Comparison of ENCODE assay signal across 16 cellular contexts in genomic region chr14:58898655-58899316, GRCh38.
DNase-seq lines count a peak whose midpoint lies in the region; ATAC-seq and TF ChIP-seq lines count a peak whose summit lies in the region.
"Had no signal": no experiment of that assay in that cellular context is flagged by ENCODE, and none has a peak within 500 bp of the region (broad histone marks: within the 10 kb centered on the region; RNA-seq: fewer than 3 reads in every experiment).

No MANE protein-coding gene starts in this region.

- TF ChIP-seq CTCF in AG09309 (IDR thresholded peaks at IDR 0.05; ENCODE audit: control insufficient read depth, insufficient read depth, low read depth, low read length, missing control alignments) (no peak), IMR-90 (conservative IDR thresholded peaks at IDR 0.05; ENCODE audit: low read depth, low read length) (no peak), choroid plexus epithelial cell (conservative IDR thresholded peaks at IDR 0.05; ENCODE audit: low read depth, low read length) (no peak), lung (IDR thresholded peaks at IDR 0.05; ENCODE audit: control extremely low read depth, extremely low read depth) (no peak), type B pancreatic cell (conservative IDR thresholded peaks at IDR 0.05) (no peak)

- H2BK20ac ChIP-seq in IMR-90 (ENCODE audit: low read depth, low read length), result peak overlapping the region; percentile 97

- no peaks in the 10 kb centered on the region for H4K20me1 ChIP-seq in IMR-90 (ENCODE audit: insufficient read depth, low read length)

- no peak overlapping the region for H2AK9ac ChIP-seq in IMR-90 (replicated peaks; ENCODE audit: low read depth, low read length, poor library complexity)

- H3K9me3 ChIP-seq in IMR-90 (ENCODE audit: control insufficient read depth, insufficient read depth, low read length), result peaks cover 4% of the 10 kb centered on the region; the same call in 1 of the 2 replicates
- no peaks in the 10 kb centered on the region for H3K9me3 ChIP-seq in lung (ENCODE audit: control insufficient read depth in 2 of 2, insufficient read depth in 1 of 2, low read length in 1 of 2)

- peak overlapping the region in 1 of 2 experiments; percentile 87; a peak in 2 of 4 replicates for H4K8ac ChIP-seq in IMR-90 (ENCODE audit: low read depth in 2 of 2, low read length in 2 of 2)

- H3K4me3 ChIP-seq in AG09309 (ENCODE audit: control insufficient read depth, low read depth, low read length) (no peak overlapping the region), IMR-90 (ENCODE audit: insufficient read depth, low read depth, low read length) (no peak overlapping the region), choroid plexus epithelial cell (ENCODE audit: low read depth, low read length) (no peak overlapping the region), lung (no peak overlapping the region)
- H3K4me3 ChIP-seq: cardiac muscle cell, PC-9 had no signal

- no TSS peak for BruUV-seq in IMR-90 (replicated peaks; lab: Mats Ljungman, UMichigan)

- H3K36me3 Mint-ChIP-seq in type B pancreatic cell, result no peaks in the 10 kb centered on the region
- H3K36me3 Mint-ChIP-seq: CD8-positive, alpha-beta T cell had no signal

- no peak overlapping the region for H3K27ac Mint-ChIP-seq in type B pancreatic cell
- H3K27ac Mint-ChIP-seq: activated B cell treated with CpG ODN at 0.5 μM for 24 hours; CD8-positive, alpha-beta T cell had no signal

- peak overlapping the region; percentile 11; the same call in 1 of the 2 replicates for H4K5ac ChIP-seq in IMR-90 (ENCODE audit: low read depth, low read length)

- H3K9me3 Mint-ChIP-seq in type B pancreatic cell, result no peaks in the 10 kb centered on the region
- H3K9me3 Mint-ChIP-seq: activated B cell treated with CpG ODN at 0.5 μM for 24 hours had no signal

- CTCF ChIA-PET in IMR-90 (lab: Yijun Ruan, JAX), result interaction anchor here (0.7 kb wide), 1 partner anchor 7 kb away, joined by 3 read pairs; no protein-coding TSS in a partner anchor

- peak overlapping the region; percentile 84 for H4K91ac ChIP-seq in IMR-90 (ENCODE audit: insufficient read depth, low read depth, low read length)

- ATAC-seq in IMR-90 (ENCODE audit: low read depth) (peak; percentile 93), lung (ENCODE audit: insufficient read depth, low FRiP score) (peak; percentile 48), GM19023 (IDR thresholded peaks at IDR 0.05; ENCODE audit: unreplicated experiment) (no peak)
- ATAC-seq: CD8-positive, alpha-beta T cell had no signal

- H3K4me3 Mint-ChIP-seq in type B pancreatic cell, result no peak overlapping the region
- H3K4me3 Mint-ChIP-seq: activated B cell treated with CpG ODN at 0.5 μM for 24 hours; CD8-positive, alpha-beta T cell had no signal

- no peak for TF ChIP-seq RAD21 in IMR-90 (IDR thresholded peaks at IDR 0.05; ENCODE audit: low read length)

- H3K79me1 ChIP-seq in IMR-90 (ENCODE audit: low read depth in 1 of 2, low read length in 2 of 2), result no peaks in the 10 kb centered on the region

- no peaks in the 10 kb centered on the region for H3K36me3 ChIP-seq in IMR-90 (ENCODE audit: control insufficient read depth, insufficient read depth, low read length)
- H3K36me3 ChIP-seq in lung (ENCODE audit: control insufficient read depth in 2 of 2, insufficient read depth in 2 of 2, low read length in 2 of 2), result no peaks in the 10 kb centered on the region
- H3K36me3 ChIP-seq: cardiac muscle cell had no signal

- H3K4me1 ChIP-seq in IMR-90 (ENCODE audit: control insufficient read depth, insufficient read depth, low read length), result peaks cover 8% of the 10 kb centered on the region
- H3K4me1 ChIP-seq in lung (ENCODE audit: control insufficient read depth in 2 of 2, insufficient read depth in 2 of 2, low read length in 2 of 2), result no peaks in the 10 kb centered on the region

- peaks cover 8% of the 10 kb centered on the region for H3K9me1 ChIP-seq in IMR-90 (ENCODE audit: insufficient read depth, low read length)

- POLR2A ChIA-PET in IMR-90 (lab: Charles Lee; ENCODE audit: unreplicated experiment), result no interaction called here

- peak overlapping the region; percentile 96 for H2AK5ac ChIP-seq in IMR-90 (ENCODE audit: low read depth, low read length)

- TF ChIP-seq POLR2A in IMR-90 (IDR thresholded peaks at IDR 0.05; ENCODE audit: low read depth, low read length), result no peak

- peak overlapping the region; percentile 86; the same call in 1 of the 2 replicates for H3K23ac ChIP-seq in IMR-90 (ENCODE audit: low read depth, low read length)

- intact Hi-C loops in IMR-90 (cut with micrococcal nuclease), result no loop called here

- peak overlapping the region; percentile 98 for H2BK120ac ChIP-seq in IMR-90 (ENCODE audit: low read depth, low read length)

- in situ Hi-C loops in IMR-90 (cut with MboI; ENCODE audit: low sequenced_read_pairs), result no loop called here

- DNase-seq in AG09309 (ENCODE audit: low read depth), result peak; percentile 94
- peak; percentile 97 for DNase-seq in IMR-90
- DNase-seq in choroid plexus epithelial cell (ENCODE audit: low read depth), result peak; percentile 95
- DNase-seq in lung (ENCODE audit: low spot score), result no peak
- DNase-seq in UCSD-AML1 (lab: John Stamatoyannopoulos, UW; ENCODE audit: unreplicated experiment), result no peak
- DNase-seq in GM19240 (ENCODE audit: insufficient read length, low spot score), result no peak
- DNase-seq in type B pancreatic cell (ENCODE audit: extremely low spot score, unreplicated experiment), result no peak
- DNase-seq: activated B cell treated with CpG ODN at 0.5 μM for 24 hours; activated T-cell treated with anti-CD3 and anti-CD28 coated beads, Interleukin-2, amount 50 U/mL, for 48 hours; CD8-positive, alpha-beta T cell; glutamatergic neuron; midbrain; NCI-H1930; PC-9 had no signal

- H3K27ac ChIP-seq in IMR-90 (ENCODE audit: insufficient read depth, low read length), result peak overlapping the region; percentile 35; the same call in 1 of the 2 replicates
- H3K27ac ChIP-seq in lung (ENCODE audit: low read depth in 1 of 2, low read length in 1 of 2), result no peak overlapping the region
- H3K27ac ChIP-seq: cardiac muscle cell, PC-9 had no signal

- H3K4me1 Mint-ChIP-seq in type B pancreatic cell (ENCODE audit: unreplicated experiment), result no peaks in the 10 kb centered on the region
- H3K4me1 Mint-ChIP-seq: activated B cell treated with CpG ODN at 0.5 μM for 24 hours had no signal

- peak overlapping the region; percentile 40 for H3K56ac ChIP-seq in IMR-90 (ENCODE audit: extremely low read depth, insufficient read depth, low read length)

- H3K14ac ChIP-seq in IMR-90 (replicated peaks; ENCODE audit: low read depth, low read length), result peak overlapping the region; percentile 88

- H2BK5ac ChIP-seq in IMR-90 (ENCODE audit: low read depth, low read length, poor library complexity, severe bottlenecking), result peak overlapping the region; percentile 94

- H3K27me3 ChIP-seq in IMR-90 (ENCODE audit: control insufficient read depth, insufficient read depth, low read length), result no peaks in the 10 kb centered on the region
- H3K27me3 ChIP-seq in lung (ENCODE audit: control insufficient read depth, insufficient read depth), result no peaks in the 10 kb centered on the region
- H3K27me3 ChIP-seq: cardiac muscle cell had no signal

- dilution Hi-C loops in IMR-90 (cut with HindIII; ENCODE audit: low sequenced_read_pairs, unreplicated experiment), result no loop called here

- peak overlapping the region; percentile 94 for H3K4ac ChIP-seq in IMR-90 (ENCODE audit: low read depth, low read length)

- peak overlapping the region; percentile 90; the same call in 1 of the 2 replicates for H3K18ac ChIP-seq in IMR-90 (ENCODE audit: low read depth, low read length)

- H2BK15ac ChIP-seq in IMR-90 (ENCODE audit: low read depth, low read length), result peak overlapping the region; percentile 77

- H3K4me2 ChIP-seq in IMR-90 (ENCODE audit: low read depth, low read length), result peak overlapping the region; percentile 56; the same call in 1 of the 2 replicates
- H3K4me2 ChIP-seq: PC-9 had no signal

- H2AFZ ChIP-seq in IMR-90 (replicated peaks; ENCODE audit: low read length, poor library complexity), result no peak overlapping the region
- H2AFZ ChIP-seq: PC-9 had no signal

- WGBS in IMR-90 (ENCODE audit: extremely low coverage in 2 of 2, insufficient read length in 1 of 2), 2 experiments, result no CpG with 5 or more reads among the region's 4 CpGs
- WGBS in lung, 2 donors, result 63 to 74% methylated on average over 4 of the region's 4 CpGs

- no peak overlapping the region for H3K9ac ChIP-seq in IMR-90 (ENCODE audit: low read depth, low read length)

- no peaks in the 10 kb centered on the region for H3K27me3 Mint-ChIP-seq in type B pancreatic cell

TF ChIP-seq in IMR-90, 13 proteins besides CTCF, POLR2A, EP300 and RAD21 (continues in another document):
- TF ChIP-seq FOS (IDR thresholded peaks at IDR 0.05; ENCODE audit: low read depth, low read length) (peak; percentile 97), NFE2L2 (IDR thresholded peaks at IDR 0.05; ENCODE audit: low read depth, low read length) (peak; percentile 69; the same call in 1 of the 2 replicates), MAZ (IDR thresholded peaks at IDR 0.05; ENCODE audit: borderline replicate concordance, low read depth, low read length) (no peak), RCOR1 (IDR thresholded peaks at IDR 0.05; ENCODE audit: insufficient replicate concordance, low read length) (no peak), SMC3 (IDR thresholded peaks at IDR 0.05; ENCODE audit: low read depth, low read length) (no peak), CHD1 (IDR thresholded peaks at IDR 0.05; ENCODE audit: low read depth, low read length) (peak; percentile 63; the same call in 1 of the 2 replicates), MXI1 (IDR thresholded peaks at IDR 0.05; ENCODE audit: borderline replicate concordance, low read depth, low read length) (no peak), RFX5 (IDR thresholded peaks at IDR 0.05; ENCODE audit: low read depth, low read length) (no peak), BHLHE40 (IDR thresholded peaks at IDR 0.05; ENCODE audit: low read depth, low read length) (peak; percentile 52), MAFK (IDR thresholded peaks at IDR 0.05; ENCODE audit: low read depth, low read length) (peak; percentile 66), CEBPB (IDR thresholded peaks at IDR 0.05; ENCODE audit: low read depth, low read length) (peak; percentile 48)
- TF ChIP-seq, protein P1, sequence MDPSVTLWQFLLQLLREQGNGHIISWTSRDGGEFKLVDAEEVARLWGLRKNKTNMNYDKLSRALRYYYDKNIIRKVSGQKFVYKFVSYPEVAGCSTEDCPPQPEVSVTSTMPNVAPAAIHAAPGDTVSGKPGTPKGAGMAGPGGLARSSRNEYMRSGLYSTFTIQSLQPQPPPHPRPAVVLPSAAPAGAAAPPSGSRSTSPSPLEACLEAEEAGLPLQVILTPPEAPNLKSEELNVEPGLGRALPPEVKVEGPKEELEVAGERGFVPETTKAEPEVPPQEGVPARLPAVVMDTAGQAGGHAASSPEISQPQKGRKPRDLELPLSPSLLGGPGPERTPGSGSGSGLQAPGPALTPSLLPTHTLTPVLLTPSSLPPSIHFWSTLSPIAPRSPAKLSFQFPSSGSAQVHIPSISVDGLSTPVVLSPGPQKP (IDR thresholded peaks at IDR 0.05; ENCODE audit: borderline replicate concordance, low read depth, low read length), result no peak

Comparison
In these comparisons a context has a peak if more than half of its experiments do, and no peak if none do; other contexts are left out.
1. DNase-seq: peak in AG09309 (single experiment), IMR-90 (single experiment) and choroid plexus epithelial cell (single experiment); none in lung (single experiment), UCSD-AML1 (single experiment), GM19240 (single experiment) and type B pancreatic cell (single experiment).